Comparison of ENCODE assay signal across 8 cellular contexts in genomic region chr11:10322830-10323792, GRCh38. TPM values are rescaled to one million over a fixed set of nuclear protein-coding genes. Genes with fewer than 3 reads are reported as not detected.
DNase-seq lines count a peak whose midpoint lies in the region; ATAC-seq and TF ChIP-seq lines count a peak whose summit lies in the region.

No MANE protein-coding gene starts in this region.

- H3K9me3 ChIP-seq in spleen = no peaks in the 10 kb centered on the region

- H3K27me3 ChIP-seq in spleen (replicated peaks in 1 of 7) = no peaks in the 10 kb centered on the region

- H3K27ac ChIP-seq in spleen = peak overlapping the region in 1 of 8 donors; percentile 20

- TF ChIP-seq CTCF in LNCaP clone FGC (IDR thresholded peaks at IDR 0.05; ENCODE audit: control insufficient read depth, extremely low read depth, insufficient read depth) (peak; percentile 44), spleen (IDR thresholded peaks at IDR 0.05 in 8 of 11, conservative IDR thresholded peaks at IDR 0.05 in 3 of 11) (peak in 9 of 11 experiments; percentile 19 to 68 (median 58))

- TF ChIP-seq POLR2A in spleen (IDR thresholded peaks at IDR 0.05) = no peak

- ATAC-seq in SK-N-SH treated with all-trans-retinoic acid at 6 μM for 48 hours (peak; percentile 67), GM18519 (IDR thresholded peaks at IDR 0.05; ENCODE audit: low FRiP score, unreplicated experiment) (no peak)

- no peaks in the 10 kb centered on the region for H3K36me3 ChIP-seq in spleen

- WGBS in spleen, 5 donors = 31 to 34% (median 33%) methylated on average over 8 of the region's 8 CpGs

- peaks cover 3 to 34% (median 14%) of the 10 kb centered on the region in 6 donors for H3K4me1 ChIP-seq in spleen

- peak; percentile 7 to 17 for DNase-seq in SHP77 (lab: John Stamatoyannopoulos, UW)
- DNase-seq in SHP77 treated with DMSO at 0.1 percent for 48 hours (lab: John Stamatoyannopoulos, UW) = no peak
- DNase-seq in LNCaP clone FGC (ENCODE audit: low read depth) = peak; percentile 67
- peak; percentile 85 for DNase-seq in astrocyte of the hippocampus (ENCODE audit: low read depth, low spot score)
- DNase-seq in iPS-NIHi7 (ENCODE audit: extremely low spot score) = peak; percentile 48
- no peak for DNase-seq in spleen

- H3K4me3 ChIP-seq in LNCaP clone FGC (ENCODE audit: low read depth, low read length) (no peak overlapping the region), spleen (no peak overlapping the region)

- intact Hi-C loops in spleen (cut with DNase I; ENCODE audit: low total_unique reads) = loop anchor here (5.0 to 10.0 kb wide), 2 partner anchors 458 to 566 kb away; no protein-coding TSS in a partner anchor

TF ChIP-seq in SK-N-SH treated with all-trans-retinoic acid at 6 μM for 48 hours, 23 proteins besides CTCF, POLR2A, EP300 and RAD21:
- TF ChIP-seq ZNF565 (CRISPR knock-in tag; conservative IDR thresholded peaks at IDR 0.05; ENCODE audit: low read depth) (no peak), SNAI2 (CRISPR knock-in tag; IDR thresholded peaks at IDR 0.05) (no peak), ISL1 (CRISPR knock-in tag; IDR thresholded peaks at IDR 0.05) (0 out of 2 replicates have a peak, but pooled peaks have one; percentile 18)

RNA-seq across cellular contexts. Expression of gene ADM, which starts 18.2 kb away (rescaled TPM):
- total RNA-seq in spleen = 10 to 100 TPM; 25.6 to 88.0 (median 38.3) TPM
- 1 to 10 TPM; 5.2 to 7.8 (median 7.3) TPM for polyA plus RNA-seq in spleen

RNA-seq across cellular contexts. Expression of gene SBF2, which starts 29.1 kb away (rescaled TPM):
- total RNA-seq in spleen = 10 to 100 TPM; 38.2 to 70.9 (median 67.3) TPM
- 1 to 10 TPM; 3.6 to 5.0 (median 4.3) TPM for polyA plus RNA-seq in spleen

Comparison
In these comparisons a context has a peak if more than half of its experiments do, and no peak if none do; other contexts are left out.
1. DNase-seq: peak in SHP77 (2 of 2), LNCaP clone FGC (single experiment), astrocyte of the hippocampus (single experiment) and iPS-NIHi7 (single experiment); none in SHP77 treated with DMSO at 0.1 percent for 48 hours (single experiment) and spleen (single experiment).